ENCODE assay signal across 9 cellular contexts in genomic region chr5:36398137-36398536, GRCh38.
DNase-seq lines count a peak whose midpoint lies in the region; ATAC-seq, FAIRE-seq and TF ChIP-seq lines count a peak whose summit lies in the region.
"Had no signal": no experiment of that assay in that cellular context is flagged by ENCODE, and none has a peak within 500 bp of the region (broad histone marks: within the 10 kb centered on the region; RNA-seq: fewer than 3 reads in every experiment).

No MANE protein-coding gene starts in this region.

- TF ChIP-seq CTCF in A549 (IDR thresholded peaks at IDR 0.05): peak; percentile 29; the same call in 2 of the 3 replicates

- H3K4me2 ChIP-seq in A549: no peak overlapping the region

- H3K9me3 ChIP-seq in A549 (no peaks in the 10 kb centered on the region), SK-N-MC (ENCODE audit: low read depth, low read length) (no peaks in the 10 kb centered on the region)

- peak overlapping the region; percentile 50 for H3K9ac ChIP-seq in SK-N-MC (ENCODE audit: insufficient read length)

- H3K9me3 Mint-ChIP-seq in stimulated activated naive CD8-positive, alpha-beta T cell treated with anti-CD3 and anti-CD28 coated beads, Interleukin-15, amount 100 ng/mL, for 72 hours: no peaks in the 10 kb centered on the region
- H3K9me3 Mint-ChIP-seq: activated naive CD4-positive, alpha-beta T cell treated with anti-CD3 and anti-CD28 coated beads, Interleukin-2, amount 10 ng/mL, durations not matched to agents 7 days and 5 days had no signal

- POLR2A ChIA-PET in A549 (lab: Yijun Ruan, JAX): no interaction called here
- POLR2A ChIA-PET in HEK293T (lab: Yijun Ruan, JAX): no interaction called here

- no peak for TF ChIP-seq POLR2A in A549 (IDR thresholded peaks at IDR 0.05; ENCODE audit: low read length)

- H3K27ac Mint-ChIP-seq in stimulated activated naive CD8-positive, alpha-beta T cell treated with anti-CD3 and anti-CD28 coated beads, Interleukin-15, amount 100 ng/mL, for 72 hours: no peak overlapping the region
- H3K27ac Mint-ChIP-seq: activated naive CD4-positive, alpha-beta T cell treated with anti-CD3 and anti-CD28 coated beads, Interleukin-2, amount 10 ng/mL, durations not matched to agents 7 days and 5 days had no signal

- H3K4me3 ChIP-seq in A549: no peak overlapping the region
- peak overlapping the region; percentile 21; the same call in 1 of the 2 replicates for H3K4me3 ChIP-seq in SK-N-MC

- H3K4me3 Mint-ChIP-seq in stimulated activated naive CD8-positive, alpha-beta T cell treated with anti-CD3 and anti-CD28 coated beads, Interleukin-15, amount 100 ng/mL, for 72 hours: no peak overlapping the region
- H3K4me3 Mint-ChIP-seq: activated naive CD4-positive, alpha-beta T cell treated with anti-CD3 and anti-CD28 coated beads, Interleukin-2, amount 10 ng/mL, durations not matched to agents 7 days and 5 days had no signal

- peaks cover 7% of the 10 kb centered on the region for H3K27me3 Mint-ChIP-seq in stimulated activated naive CD8-positive, alpha-beta T cell treated with anti-CD3 and anti-CD28 coated beads, Interleukin-15, amount 100 ng/mL, for 72 hours

- no peaks in the 10 kb centered on the region for H3K4me1 ChIP-seq in A549

- TF ChIP-seq RAD21 in A549 (conservative IDR thresholded peaks at IDR 0.05 in 1 of 2, IDR thresholded peaks at IDR 0.05 in 1 of 2): peak; percentile 29 to 47; a peak in 3 of 5 replicates

- no peaks in the 10 kb centered on the region for H3K4me1 Mint-ChIP-seq in stimulated activated naive CD8-positive, alpha-beta T cell treated with anti-CD3 and anti-CD28 coated beads, Interleukin-15, amount 100 ng/mL, for 72 hours
- H3K4me1 Mint-ChIP-seq: activated naive CD4-positive, alpha-beta T cell treated with anti-CD3 and anti-CD28 coated beads, Interleukin-2, amount 10 ng/mL, durations not matched to agents 7 days and 5 days had no signal

- FAIRE-seq in A549 (lab: Jason Lieb, UNC): no peak

- H3K27ac ChIP-seq in A549: no peak overlapping the region
- peak overlapping the region; percentile 59 for H3K27ac ChIP-seq in SK-N-MC

- no peaks in the 10 kb centered on the region for H3K36me3 ChIP-seq in SK-N-MC (ENCODE audit: insufficient read depth, low read length)

- ATAC-seq in A549 (0 out of 6 replicates have a peak, but pooled peaks of 1 of the 2 experiments have one; percentile 48), GM21786 (IDR thresholded peaks at IDR 0.05; ENCODE audit: unreplicated experiment) (no peak)
- ATAC-seq in stimulated activated naive CD8-positive, alpha-beta T cell treated with anti-CD3 and anti-CD28 coated beads, Interleukin-15, amount 100 ng/mL, for 72 hours: no peak

- CTCF ChIA-PET in A549 (lab: Yijun Ruan, JAX): interaction anchor here (1.0 to 2.0 kb wide), 2 partner anchors 27 to 133 kb away, joined by 3 to 6 read pairs; no protein-coding TSS in a partner anchor
- CTCF ChIA-PET in HEK293T (lab: Yijun Ruan, JAX): no interaction called here

- peak in 1 of 2 experiments; percentile 14 for DNase-seq in A549 (ENCODE audit: low read depth in 1 of 2, low spot score in 1 of 2)
- peak; percentile 22 for DNase-seq in HEK293T (ENCODE audit: extremely low spot score)
- DNase-seq in SK-N-MC (ENCODE audit: low read depth, low spot score): no peak
- DNase-seq in iPS DF 19.7 (ENCODE audit: low read depth, low spot score): peak; percentile 12
- DNase-seq in activated CD8-positive, alpha-beta memory T cell treated with anti-CD3 and anti-CD28 coated beads, Interleukin-2, amount 50 U/mL, for 4 hours: no peak
- no peak for DNase-seq in stimulated activated naive CD8-positive, alpha-beta T cell treated with anti-CD3 and anti-CD28 coated beads, Interleukin-15, amount 100 ng/mL, for 72 hours
- DNase-seq in NCI-H1694 (lab: John Stamatoyannopoulos, UW): no peak
- DNase-seq: activated naive CD4-positive, alpha-beta T cell treated with anti-CD3 and anti-CD28 coated beads, Interleukin-2, amount 10 ng/mL, durations not matched to agents 7 days and 5 days had no signal

- TF ChIP-seq EP300 in A549 (IDR thresholded peaks at IDR 0.05): no peak

TF ChIP-seq in A549, 52 proteins besides CTCF, POLR2A, EP300 and RAD21:
- TF ChIP-seq RFX5 (IDR thresholded peaks at IDR 0.05): no peak
- TF ChIP-seq EHMT2 (IDR thresholded peaks at IDR 0.05; ENCODE audit: low read depth): no peak
- no peak for TF ChIP-seq CBX2 (IDR thresholded peaks at IDR 0.05; ENCODE audit: borderline replicate concordance, low read depth)
- TF ChIP-seq SREBF2 (IDR thresholded peaks at IDR 0.05): no peak
- TF ChIP-seq MAFK (IDR thresholded peaks at IDR 0.05; ENCODE audit: partially characterized antibody): no peak
- TF ChIP-seq USF2 (IDR thresholded peaks at IDR 0.05): no peak

TF ChIP-seq in HEK293T, 16 proteins besides CTCF, POLR2A, EP300 and RAD21:
- TF ChIP-seq PKNOX1 (IDR thresholded peaks at IDR 0.05) (no peak), HDGF (IDR thresholded peaks at IDR 0.05; ENCODE audit: borderline replicate concordance) (no peak), NFRKB (IDR thresholded peaks at IDR 0.05) (no peak), CTBP1 (IDR thresholded peaks at IDR 0.05; ENCODE audit: borderline replicate concordance) (no peak), ARNT (IDR thresholded peaks at IDR 0.05) (no peak), SP1 (IDR thresholded peaks at IDR 0.05) (no peak), TARDBP (IDR thresholded peaks at IDR 0.05) (no peak), L3MBTL2 (conservative IDR thresholded peaks at IDR 0.05) (no peak)
TF ChIP-seq in HEK293T: peak in this region for 0.

Comparison
In these comparisons a context has a peak if more than half of its experiments do, and no peak if none do; other contexts are left out.
1. DNase-seq: peak in HEK293T (single experiment) and iPS DF 19.7 (single experiment); none in SK-N-MC (single experiment), activated CD8-positive, alpha-beta memory T cell treated with anti-CD3 and anti-CD28 coated beads, Interleukin-2, amount 50 U/mL, for 4 hours (single experiment), stimulated activated naive CD8-positive, alpha-beta T cell treated with anti-CD3 and anti-CD28 coated beads, Interleukin-15, amount 100 ng/mL, for 72 hours (0 of 2) and NCI-H1694 (single experiment).